Comparison of ENCODE assay signal across 20 cellular contexts in the genomic region with DNA sequence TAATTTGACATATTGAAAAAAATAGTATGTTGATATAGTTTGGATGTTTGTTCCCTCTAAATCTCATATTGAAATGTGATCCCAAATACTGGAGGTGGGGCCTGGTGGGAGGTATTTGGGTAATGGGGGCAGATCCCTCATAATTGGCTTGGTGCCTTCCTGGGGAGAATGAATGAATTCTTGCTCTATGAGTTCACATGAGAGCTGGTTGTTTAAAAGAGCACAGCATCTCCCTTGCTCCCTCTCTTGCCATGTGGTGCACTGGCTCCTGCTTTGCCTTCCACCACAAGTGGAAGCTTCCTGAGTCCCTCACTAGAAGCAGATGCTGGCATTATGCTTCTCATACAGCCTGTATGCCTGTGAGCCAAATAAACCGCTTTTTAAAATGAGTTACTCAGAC.
DNase-seq lines count a peak whose midpoint lies in the region; ATAC-seq and TF ChIP-seq lines count a peak whose summit lies in the region.
"Had no signal": no experiment of that assay in that cellular context is flagged by ENCODE, and none has a peak within 500 bp of the region (broad histone marks: within the 10 kb centered on the region; RNA-seq: fewer than 3 reads in every experiment).

No MANE protein-coding gene starts in this region.

- H4K20me1 ChIP-seq in H9 (ENCODE audit: control insufficient read depth, insufficient read depth, insufficient read length): no peaks in the 10 kb centered on the region

- no peaks in the 10 kb centered on the region for H3K79me1 ChIP-seq in H9 (ENCODE audit: insufficient read depth, low read depth, low read length, poor library complexity, severe bottlenecking)

- no peak overlapping the region for H4K5ac ChIP-seq in H9 (ENCODE audit: insufficient read length, low read depth, low read length)

- no peak overlapping the region for H2BK120ac ChIP-seq in H9 (ENCODE audit: low read depth, low read length, poor library complexity, severe bottlenecking)

- no peak overlapping the region for H3K4me2 ChIP-seq in H9 (ENCODE audit: insufficient read depth, insufficient read length, low read length)

- H2BK5ac ChIP-seq in H9 (ENCODE audit: insufficient read length, low read length): no peak overlapping the region

- H4K91ac ChIP-seq in H9 (ENCODE audit: insufficient read length, low read depth, low read length): no peak overlapping the region

- H3K4me3 ChIP-seq in AG10803 (ENCODE audit: low read length): no peak overlapping the region
- H3K4me3 ChIP-seq: mucosa of descending colon, sigmoid colon, suprapubic skin had no signal

- no peak overlapping the region for H3K14ac ChIP-seq in H9 (ENCODE audit: insufficient read depth, low read length)

- WGBS in H9 (ENCODE audit: extremely low coverage, insufficient read length, low lambda C conversion rate): no CpG with 5 or more reads among the region's 1 CpG

- no peak overlapping the region for H3K18ac ChIP-seq in H9 (ENCODE audit: insufficient read length, low read depth, low read length)

- no peaks in the 10 kb centered on the region for H3K36me3 Mint-ChIP-seq in H9 (ENCODE audit: insufficient read depth in 1 of 3, low read depth in 3 of 3)

- H2BK20ac ChIP-seq in H9 (ENCODE audit: low read depth, low read length, poor library complexity, severe bottlenecking): no peak overlapping the region

- H3K9ac ChIP-seq in H9 (ENCODE audit: extremely low read depth, insufficient read length, low read length): no peak overlapping the region

- no peak overlapping the region for H2BK12ac ChIP-seq in H9 (ENCODE audit: insufficient read length, low read depth, low read length)

- H3K9me3 ChIP-seq in H9 (ENCODE audit: control insufficient read depth, low read depth, low read length): no peaks in the 10 kb centered on the region
- H3K9me3 ChIP-seq: Caco-2, mucosa of descending colon, sigmoid colon, suprapubic skin had no signal

- H3K27ac ChIP-seq in H9 (ENCODE audit: insufficient read length, low read depth, low read length): no peak overlapping the region
- H3K27ac ChIP-seq: sigmoid colon, suprapubic skin had no signal

- no peak overlapping the region for H3K56ac ChIP-seq in H9 (ENCODE audit: insufficient read length, low read depth, low read length)

- no peak overlapping the region for H3K4ac ChIP-seq in H9 (ENCODE audit: low read depth, low read length)

- H2AFZ ChIP-seq in H9 (ENCODE audit: low read length): no peak overlapping the region

- no peaks in the 10 kb centered on the region for H3K27me3 ChIP-seq in H9 (ENCODE audit: insufficient read depth, low read length)
- H3K27me3 ChIP-seq: sigmoid colon, suprapubic skin had no signal

- no peak overlapping the region for H3K4me3 Mint-ChIP-seq in H9
- H3K4me3 Mint-ChIP-seq: dendritic cell treated with granulocyte-macrophage colony-stimulating factor and Interleukin-4, amounts not matched to agents 40 ng/mL and 50 ng/mL, for 4 days had no signal

- no peak overlapping the region for H3K23ac ChIP-seq in H9 (ENCODE audit: insufficient read length, low read depth, low read length)

- no peaks in the 10 kb centered on the region for H3K23me2 ChIP-seq in H9 (ENCODE audit: insufficient read length, low read depth, low read length, poor library complexity, severe bottlenecking)

- TF ChIP-seq CTCF in AG10803 (conservative IDR thresholded peaks at IDR 0.05; ENCODE audit: low read length): no peak
- no peak for TF ChIP-seq CTCF in H9 (conservative IDR thresholded peaks at IDR 0.05)

- H3K9me3 Mint-ChIP-seq in H9: no peaks in the 10 kb centered on the region
- H3K9me3 Mint-ChIP-seq: dendritic cell treated with granulocyte-macrophage colony-stimulating factor and Interleukin-4, amounts not matched to agents 40 ng/mL and 50 ng/mL, for 4 days had no signal

- H3K4me1 Mint-ChIP-seq in H9: peaks cover 15 to 24% of the 10 kb centered on the region in 2 experiments

- H3K79me2 ChIP-seq in H9 (ENCODE audit: insufficient read depth, low read length): no peaks in the 10 kb centered on the region

- H3K27me3 Mint-ChIP-seq in H9 (ENCODE audit: low read depth): no peaks in the 10 kb centered on the region
- H3K27me3 Mint-ChIP-seq: dendritic cell treated with granulocyte-macrophage colony-stimulating factor and Interleukin-4, amounts not matched to agents 40 ng/mL and 50 ng/mL, for 4 days had no signal

- no peaks in the 10 kb centered on the region for H3K4me1 ChIP-seq in H9 (ENCODE audit: insufficient read depth, low read length)
- H3K4me1 ChIP-seq: Caco-2, suprapubic skin had no signal

- ATAC-seq in GM19324 (IDR thresholded peaks at IDR 0.05; ENCODE audit: low FRiP score, unreplicated experiment) (no peak), GM18511 (IDR thresholded peaks at IDR 0.05; ENCODE audit: unreplicated experiment) (no peak), GM18873 (IDR thresholded peaks at IDR 0.05; ENCODE audit: low FRiP score, unreplicated experiment) (no peak)
- ATAC-seq: mucosa of descending colon, Right ventricle myocardium inferior had no signal

- H3K27ac Mint-ChIP-seq in H9: peak overlapping the region in 2 of 3 experiments; percentile 20 to 66; a peak in 2 of 7 replicates
- H3K27ac Mint-ChIP-seq: dendritic cell treated with granulocyte-macrophage colony-stimulating factor and Interleukin-4, amounts not matched to agents 40 ng/mL and 50 ng/mL, for 4 days had no signal

- H2BK15ac ChIP-seq in H9 (ENCODE audit: low read depth, low read length): no peak overlapping the region

- H4K8ac ChIP-seq in H9 (replicated peaks; ENCODE audit: insufficient read length, low read depth, low read length): no peak overlapping the region

- no peak overlapping the region for H3T11ph ChIP-seq in H9 (ENCODE audit: low read length)

- H2AK5ac ChIP-seq in H9 (ENCODE audit: insufficient read length, low read length): no peak overlapping the region

- DNase-seq in AG10803 (ENCODE audit: low read depth) (peak; percentile 81), H9 (no peak), astrocyte of the hippocampus (ENCODE audit: low read depth, low spot score) (peak; percentile 41), iPS DF 19.7 (ENCODE audit: low read depth, low spot score) (peak; percentile 12), GF-D8 (lab: John Stamatoyannopoulos, UW) (no peak)
- DNase-seq: activated CD4-positive, CD25-positive, alpha-beta regulatory T cell treated with anti-CD3 and anti-CD28 coated beads, Interleukin-2, amount 50 U/mL, for 72 hours; activated effector memory CD4-positive, alpha-beta T cell treated with anti-CD3 and anti-CD28 coated beads, Interleukin-2, amount 50 U/mL, for 16 hours; Caco-2; KG1; mucosa of descending colon; NCI-H1105 treated with DMSO at 0.1 percent for 48 hours; NCI-H2171; sigmoid colon; stimulated activated CD4-positive, alpha-beta T cell treated with anti-CD3 and anti-CD28 coated beads, Interleukin-4, amount 100 ng/mL, for 1 hour had no signal

Comparison
In these comparisons a context has a peak if more than half of its experiments do, and no peak if none do; other contexts are left out.
1. DNase-seq: peak in AG10803 (single experiment), astrocyte of the hippocampus (single experiment) and iPS DF 19.7 (single experiment); none in H9 (single experiment) and GF-D8 (single experiment).